Comparison of ENCODE assay signal across 11 cellular contexts in the genomic region with DNA sequence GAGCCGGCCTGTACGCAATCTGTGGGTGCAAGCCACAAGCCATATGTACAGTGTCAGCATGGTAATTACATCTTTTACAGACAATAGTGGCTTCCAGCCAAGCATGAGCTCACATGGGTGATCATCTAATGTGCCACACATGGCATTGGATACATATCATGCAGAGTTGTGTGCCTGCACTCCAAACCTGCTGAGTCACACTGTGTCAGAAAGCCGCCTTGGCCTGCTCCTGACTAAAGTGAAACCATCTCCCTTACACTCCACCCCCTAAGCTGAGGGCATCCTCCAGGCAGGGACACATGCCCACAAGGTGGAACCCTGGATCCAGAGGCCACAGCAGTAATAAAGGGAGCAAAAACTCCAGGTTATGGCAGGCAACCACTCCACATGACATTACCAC.
DNase-seq lines count a peak whose midpoint lies in the region; ATAC-seq and TF ChIP-seq lines count a peak whose summit lies in the region.
"Had no signal": no experiment of that assay in that cellular context is flagged by ENCODE, and none has a peak within 500 bp of the region (broad histone marks: within the 10 kb centered on the region; RNA-seq: fewer than 3 reads in every experiment).

No MANE protein-coding gene starts in this region.

- H4K20me1 ChIP-seq in fibroblast of lung (ENCODE audit: control insufficient read depth, extremely low read depth, insufficient read depth, low read length) = no peaks in the 10 kb centered on the region

- H3K4me1 Mint-ChIP-seq in activated CD8-positive, alpha-beta T cell treated with anti-CD3 and anti-CD28 coated beads for 36 hours (ENCODE audit: low read depth) = no peaks in the 10 kb centered on the region
- no peaks in the 10 kb centered on the region for H3K4me1 Mint-ChIP-seq in activated CD8-positive, alpha-beta T cell treated with anti-CD3 and anti-CD28 coated beads, Interleukin-2, amount 10 ng/mL, durations not matched to agents 7 days and 5 days (ENCODE audit: low read depth)

- H3K4me3 Mint-ChIP-seq in activated CD8-positive, alpha-beta T cell treated with anti-CD3 and anti-CD28 coated beads for 36 hours = no peak overlapping the region
- no peak overlapping the region for H3K4me3 Mint-ChIP-seq in activated CD8-positive, alpha-beta T cell treated with anti-CD3 and anti-CD28 coated beads, Interleukin-2, amount 10 ng/mL, durations not matched to agents 7 days and 5 days
- H3K4me3 Mint-ChIP-seq: CD4-positive, alpha-beta T cell had no signal

- H3K4me3 ChIP-seq in NT2/D1 (ENCODE audit: insufficient read length, low read depth) (no peak overlapping the region), fibroblast of lung (replicated peaks in 1 of 4; ENCODE audit: control extremely low read depth in 1 of 4, insufficient read depth in 1 of 4, low read depth in 3 of 4, low read length in 4 of 4) (no peak overlapping the region), upper lobe of right lung (no peak overlapping the region)
- H3K4me3 ChIP-seq: HAP-1 had no signal

- H3K79me2 ChIP-seq in fibroblast of lung (ENCODE audit: control insufficient read depth, insufficient read depth, low read length) = no peaks in the 10 kb centered on the region

- no peaks in the 10 kb centered on the region for H3K27me3 Mint-ChIP-seq in activated CD8-positive, alpha-beta T cell treated with anti-CD3 and anti-CD28 coated beads for 36 hours
- H3K27me3 Mint-ChIP-seq in activated CD8-positive, alpha-beta T cell treated with anti-CD3 and anti-CD28 coated beads, Interleukin-2, amount 10 ng/mL, durations not matched to agents 7 days and 5 days (ENCODE audit: low read depth) = no peaks in the 10 kb centered on the region
- H3K27me3 Mint-ChIP-seq: CD4-positive, alpha-beta T cell had no signal

- no peaks in the 10 kb centered on the region for H3K27me3 ChIP-seq in NT2/D1 (ENCODE audit: insufficient read depth, insufficient read length)
- no peaks in the 10 kb centered on the region for H3K27me3 ChIP-seq in fibroblast of lung (ENCODE audit: control insufficient read depth, insufficient read depth, low read length)
- no peaks in the 10 kb centered on the region for H3K27me3 ChIP-seq in upper lobe of right lung

- H3K36me3 Mint-ChIP-seq in activated CD8-positive, alpha-beta T cell treated with anti-CD3 and anti-CD28 coated beads for 36 hours (ENCODE audit: low read depth) = no peaks in the 10 kb centered on the region
- no peaks in the 10 kb centered on the region for H3K36me3 Mint-ChIP-seq in activated CD8-positive, alpha-beta T cell treated with anti-CD3 and anti-CD28 coated beads, Interleukin-2, amount 10 ng/mL, durations not matched to agents 7 days and 5 days (ENCODE audit: low read depth)
- H3K36me3 Mint-ChIP-seq: activated naive CD4-positive, alpha-beta T cell treated with anti-CD3 and anti-CD28 coated beads, Interleukin-2, amount 50 U/mL, for 72 hours had no signal

- H3K9ac ChIP-seq in NT2/D1 (ENCODE audit: insufficient read length, low read depth) = no peak overlapping the region
- no peak overlapping the region for H3K9ac ChIP-seq in fibroblast of lung (ENCODE audit: insufficient read depth, low read length)

- H3K4me1 ChIP-seq in NT2/D1 (ENCODE audit: insufficient read depth, insufficient read length) (no peaks in the 10 kb centered on the region), fibroblast of lung (ENCODE audit: control insufficient read depth, extremely low read depth, insufficient read depth, low read length) (no peaks in the 10 kb centered on the region), upper lobe of right lung (no peaks in the 10 kb centered on the region)
- H3K4me1 ChIP-seq: HAP-1 had no signal

- H3K9me3 ChIP-seq in NT2/D1 (ENCODE audit: insufficient read depth, low read length) (peaks cover 32% of the 10 kb centered on the region), fibroblast of lung (ENCODE audit: control insufficient read depth, insufficient read depth, low read depth, low read length) (no peaks in the 10 kb centered on the region), upper lobe of right lung (no peaks in the 10 kb centered on the region)
- H3K9me3 ChIP-seq: HAP-1 had no signal

- intact Hi-C loops in activated CD8-positive, alpha-beta T cell treated with anti-CD3 and anti-CD28 coated beads for 36 hours (cut with micrococcal nuclease) = no loop called here
- intact Hi-C loops in upper lobe of right lung (cut with DNase I) = no loop called here

- H3K9me3 Mint-ChIP-seq in activated CD8-positive, alpha-beta T cell treated with anti-CD3 and anti-CD28 coated beads for 36 hours = peaks cover 9% of the 10 kb centered on the region
- peaks cover 8% of the 10 kb centered on the region for H3K9me3 Mint-ChIP-seq in activated CD8-positive, alpha-beta T cell treated with anti-CD3 and anti-CD28 coated beads, Interleukin-2, amount 10 ng/mL, durations not matched to agents 7 days and 5 days (ENCODE audit: insufficient read depth)

- no peak overlapping the region for H3K4me2 ChIP-seq in fibroblast of lung (ENCODE audit: extremely low read depth, insufficient read depth, low read length)

- CTCF ChIA-PET in activated CD8-positive, alpha-beta T cell treated with anti-CD3 and anti-CD28 coated beads for 36 hours (lab: Charles Lee) = interaction anchor here (0.7 kb wide), 1 partner anchor 41 kb away, joined by 3 read pairs; no protein-coding TSS in a partner anchor
- CTCF ChIA-PET in activated CD8-positive, alpha-beta T cell treated with anti-CD3 and anti-CD28 coated beads, Interleukin-2, amount 10 ng/mL, durations not matched to agents 7 days and 5 days (lab: Charles Lee) = no interaction called here

- DNase-seq in activated CD8-positive, alpha-beta T cell treated with anti-CD3 and anti-CD28 coated beads for 36 hours = peak; percentile 12
- no peak for DNase-seq in activated CD8-positive, alpha-beta T cell treated with anti-CD3 and anti-CD28 coated beads, Interleukin-2, amount 10 ng/mL, durations not matched to agents 7 days and 5 days
- DNase-seq in NT2/D1 (ENCODE audit: low read depth, low spot score) (peak; percentile 15), fibroblast of lung (ENCODE audit: low read depth in 2 of 2) (peak; percentile 44 to 50), upper lobe of right lung (no peak), NCI-H510A (lab: John Stamatoyannopoulos, UW) (no peak)
- DNase-seq: CD4-positive, alpha-beta T cell had no signal

- no peak for TF ChIP-seq CTCF in activated CD8-positive, alpha-beta T cell treated with anti-CD3 and anti-CD28 coated beads for 36 hours (IDR thresholded peaks at IDR 0.05)
- TF ChIP-seq CTCF in fibroblast of lung (conservative IDR thresholded peaks at IDR 0.05 in 1 of 2, IDR thresholded peaks at IDR 0.05 in 1 of 2; ENCODE audit: low read depth in 1 of 2, low read length in 2 of 2) (no peak), upper lobe of right lung (IDR thresholded peaks at IDR 0.05) (no peak)

- POLR2A ChIA-PET in activated CD8-positive, alpha-beta T cell treated with anti-CD3 and anti-CD28 coated beads for 36 hours (lab: Charles Lee) = no interaction called here
- POLR2A ChIA-PET in activated CD8-positive, alpha-beta T cell treated with anti-CD3 and anti-CD28 coated beads, Interleukin-2, amount 10 ng/mL, durations not matched to agents 7 days and 5 days (lab: Charles Lee) = no interaction called here

- H3K27ac ChIP-seq in fibroblast of lung (ENCODE audit: insufficient read depth, low read length) = no peak overlapping the region
- H3K27ac ChIP-seq in upper lobe of right lung = no peak overlapping the region

- H2AFZ ChIP-seq in fibroblast of lung (ENCODE audit: low read length) = no peak overlapping the region

- no peak for ATAC-seq in activated CD8-positive, alpha-beta T cell treated with anti-CD3 and anti-CD28 coated beads for 36 hours
- ATAC-seq in activated CD8-positive, alpha-beta T cell treated with anti-CD3 and anti-CD28 coated beads, Interleukin-2, amount 10 ng/mL, durations not matched to agents 7 days and 5 days = no peak
- ATAC-seq in upper lobe of right lung (peak; percentile 38), GM21526 (IDR thresholded peaks at IDR 0.05; ENCODE audit: low FRiP score, unreplicated experiment) (no peak), HG03039 (IDR thresholded peaks at IDR 0.05; ENCODE audit: unreplicated experiment) (no peak)
- ATAC-seq: activated naive CD4-positive, alpha-beta T cell treated with anti-CD3 and anti-CD28 coated beads, Interleukin-2, amount 50 U/mL, for 72 hours had no signal

- no peak overlapping the region for H3K27ac Mint-ChIP-seq in activated CD8-positive, alpha-beta T cell treated with anti-CD3 and anti-CD28 coated beads for 36 hours
- H3K27ac Mint-ChIP-seq in activated CD8-positive, alpha-beta T cell treated with anti-CD3 and anti-CD28 coated beads, Interleukin-2, amount 10 ng/mL, durations not matched to agents 7 days and 5 days = no peak overlapping the region
- H3K27ac Mint-ChIP-seq: activated naive CD4-positive, alpha-beta T cell treated with anti-CD3 and anti-CD28 coated beads, Interleukin-2, amount 50 U/mL, for 72 hours; CD4-positive, alpha-beta T cell had no signal

- H3K36me3 ChIP-seq in NT2/D1 (ENCODE audit: insufficient read depth, insufficient read length, low read length) = no peaks in the 10 kb centered on the region
- H3K36me3 ChIP-seq in fibroblast of lung (ENCODE audit: control insufficient read depth, insufficient read depth, low read length) = no peaks in the 10 kb centered on the region
- H3K36me3 ChIP-seq in upper lobe of right lung = no peaks in the 10 kb centered on the region
- H3K36me3 ChIP-seq: HAP-1 had no signal

Comparison
In these comparisons a context has a peak if more than half of its experiments do, and no peak if none do; other contexts are left out.
1. DNase-seq: peak in activated CD8-positive, alpha-beta T cell treated with anti-CD3 and anti-CD28 coated beads for 36 hours (single experiment), NT2/D1 (single experiment) and fibroblast of lung (2 of 2); none in activated CD8-positive, alpha-beta T cell treated with anti-CD3 and anti-CD28 coated beads, Interleukin-2, amount 10 ng/mL, durations not matched to agents 7 days and 5 days (single experiment), upper lobe of right lung (single experiment) and NCI-H510A (single experiment).